ENCODE assay signal across 8 cellular contexts in genomic region chr16:19884611-19885455, GRCh38. TPM values are rescaled to one million over a fixed set of nuclear protein-coding genes. Genes with fewer than 3 reads are reported as not detected.
A peak's percentile ranks its signal among the peaks of the same experiment; 100 is the strongest.
DNase-seq lines count a peak whose midpoint lies in the region; ATAC-seq and TF ChIP-seq lines count a peak whose summit lies in the region.

GPRC5B (minus strand) TSS chr16:19884848; CDS start chr16:19872845, 12,003 bp downstream.

- no peaks in the 10 kb centered on the region for H3K9me3 ChIP-seq in OCI-LY1 (ENCODE audit: low read length)
- no peaks in the 10 kb centered on the region for H3K9me3 ChIP-seq in neural progenitor cell (ENCODE audit: low read depth)
- H3K9me3 ChIP-seq in transverse colon, result no peaks in the 10 kb centered on the region

- ATAC-seq in HG02763 (IDR thresholded peaks at IDR 0.05; ENCODE audit: unreplicated experiment), result no peak

- H3K4me3 ChIP-seq in OCI-LY1 (ENCODE audit: low read depth, low read length, poor library complexity, severe bottlenecking) (peak within 1 kb of the TSS; percentile 54), neural progenitor cell (peak within 1 kb of the TSS; percentile 62), transverse colon (peak within 1 kb of the TSS; percentile 51 to 72 (median 60))

- H3K9me2 ChIP-seq in OCI-LY1 (ENCODE audit: low read depth, low read length), result no peaks in the 10 kb centered on the region

- H3K36me3 ChIP-seq in OCI-LY1 (ENCODE audit: insufficient read depth, low read length) (no peaks in the 10 kb centered on the region; the same call in 1 of the 2 replicates), neural progenitor cell (no peaks in the 10 kb centered on the region), transverse colon (no peaks in the 10 kb centered on the region)

- H3K27ac ChIP-seq in OCI-LY1 (ENCODE audit: low read depth, low read length, poor library complexity, severe bottlenecking) (no peak within 1 kb of the TSS), neural progenitor cell (no peak within 1 kb of the TSS), transverse colon (peak within 1 kb of the TSS; percentile 0 to 51 (median 33))

- H3K9ac ChIP-seq in OCI-LY1 (ENCODE audit: low read length) (no peak within 1 kb of the TSS; the same call in 1 of the 2 replicates), neural progenitor cell (peak within 1 kb of the TSS; percentile 33)

- H3F3A ChIP-seq in OCI-LY1 (ENCODE audit: insufficient read depth, low read length) (no peaks in the 10 kb centered on the region), neural progenitor cell (ENCODE audit: low read depth) (peaks cover 47% of the 10 kb centered on the region)

- H3K79me2 ChIP-seq in OCI-LY1 (ENCODE audit: insufficient read depth, low read length) (no peaks in the 10 kb centered on the region), neural progenitor cell (ENCODE audit: low read depth) (peaks cover 46% of the 10 kb centered on the region)

- H3K9me3 Mint-ChIP-seq in neural progenitor cell, result peaks cover 5% of the 10 kb centered on the region

- peak within 1 kb of the TSS; percentile 95 for H3K4me3 Mint-ChIP-seq in neural progenitor cell

- no peak within 1 kb of the TSS for H2AFZ ChIP-seq in OCI-LY1 (ENCODE audit: low read length)
- H2AFZ ChIP-seq in neural progenitor cell (replicated peaks), result peak within 1 kb of the TSS; percentile 89

- TF ChIP-seq EP300 in transverse colon (IDR thresholded peaks at IDR 0.05; ENCODE audit: low read depth), result no peak

- peaks cover 32% of the 10 kb centered on the region for H3K4me1 Mint-ChIP-seq in neural progenitor cell

- H3K4me1 ChIP-seq in OCI-LY1 (ENCODE audit: insufficient read depth, low read length, severe bottlenecking), result peaks cover 4% of the 10 kb centered on the region
- peaks cover 10% of the 10 kb centered on the region for H3K4me1 ChIP-seq in neural progenitor cell
- H3K4me1 ChIP-seq in transverse colon, result peaks cover 6 to 28% (median 25%) of the 10 kb centered on the region in 4 donors

- H3K4me2 ChIP-seq in OCI-LY1 (ENCODE audit: low read length), result peak within 1 kb of the TSS; percentile 67
- peak within 1 kb of the TSS; percentile 93 for H3K4me2 ChIP-seq in neural progenitor cell

- WGBS in transverse colon (ENCODE audit: low coverage in 1 of 2), 2 donors, result 2% methylated on average over 76 of the region's 85 CpGs; no CpG with 5 or more reads in 1 of the 2 donors

- peak; percentile 51 for DNase-seq in NCI-H1436 (lab: John Stamatoyannopoulos, UW)
- no peak for DNase-seq in NCI-H1436 treated with DMSO at 0.1 percent for 48 hours (lab: John Stamatoyannopoulos, UW)
- DNase-seq in activated naive CD4-positive, alpha-beta T cell (lab: John Stamatoyannopoulos, UW), result peak; percentile 15 to 57 (median 20)
- DNase-seq in germinal center (ENCODE audit: low spot score), result peak; percentile 64
- DNase-seq in neural progenitor cell (ENCODE audit: low spot score), result peak; percentile 85
- peak; percentile 34 for DNase-seq in transverse colon

- TF ChIP-seq CTCF in OCI-LY1 (IDR thresholded peaks at IDR 0.05; ENCODE audit: low read length) (no peak), neural progenitor cell (IDR thresholded peaks at IDR 0.05) (no peak), transverse colon (IDR thresholded peaks at IDR 0.05) (no peak)

- in situ Hi-C loops in transverse colon (cut with MboI; ENCODE audit: low pct_ligation_motif_present in 1 of 4, low pct_unique_long_range_greater_than_20kb in 1 of 4, low sequenced_read_pairs in 3 of 4), result loop anchor here (5.0 to 25.0 kb wide), 4 partner anchors 173 to 320 kb away; partner anchors contain the start of genes IQCK (in 1 of the 4) and KNOP1 (in 1 of the 4)

- peak within 1 kb of the TSS; percentile 13 for H3K27ac Mint-ChIP-seq in neural progenitor cell

- peaks cover 4% of the 10 kb centered on the region for H3K36me3 Mint-ChIP-seq in neural progenitor cell

- no peak for TF ChIP-seq POLR2A in transverse colon (IDR thresholded peaks at IDR 0.05)

- no peaks in the 10 kb centered on the region for H3K27me3 ChIP-seq in OCI-LY1 (ENCODE audit: insufficient read depth, low read length)
- H3K27me3 ChIP-seq in neural progenitor cell, result peaks cover 14% of the 10 kb centered on the region
- H3K27me3 ChIP-seq in transverse colon, result peaks cover 36% of the 10 kb centered on the region

- H4K20me1 ChIP-seq in OCI-LY1 (ENCODE audit: insufficient read depth, low read length) (no peaks in the 10 kb centered on the region), neural progenitor cell (ENCODE audit: low read depth) (peaks cover 5% of the 10 kb centered on the region)

- intact Hi-C loops in transverse colon (cut with DNase I; ENCODE audit: low total_unique reads), result loop anchor here (10.0 kb wide), 1 partner anchor 170 kb away; the partner anchor contains the start of genes IQCK and KNOP1

- H3K27me3 Mint-ChIP-seq in neural progenitor cell (ENCODE audit: insufficient read depth, low read depth), result peaks cover 5% of the 10 kb centered on the region

RNA-seq across cellular contexts. Expression of gene GPRC5B, which starts in this region (rescaled TPM):
- 21.1 and 32.2 TPM in 2 replicates for total RNA-seq in neural progenitor cell (ENCODE audit: low replicate concordance)
- 10 to 100 TPM in 1 of 4 donors, 1 to 10 TPM in 3; 1.9 to 17.3 (median 5.1) TPM for total RNA-seq in transverse colon

Comparison
In these comparisons a context has a peak if more than half of its experiments do, and no peak if none do; other contexts are left out.
1. H3K27ac ChIP-seq: peak in transverse colon (4 of 4); none in OCI-LY1 (single experiment) and neural progenitor cell (single experiment).
2. Peak in every context shown above with its lines, with median percentiles within 50 percentile points of each other: H3K4me3 ChIP-seq.